In the genomic region with DNA sequence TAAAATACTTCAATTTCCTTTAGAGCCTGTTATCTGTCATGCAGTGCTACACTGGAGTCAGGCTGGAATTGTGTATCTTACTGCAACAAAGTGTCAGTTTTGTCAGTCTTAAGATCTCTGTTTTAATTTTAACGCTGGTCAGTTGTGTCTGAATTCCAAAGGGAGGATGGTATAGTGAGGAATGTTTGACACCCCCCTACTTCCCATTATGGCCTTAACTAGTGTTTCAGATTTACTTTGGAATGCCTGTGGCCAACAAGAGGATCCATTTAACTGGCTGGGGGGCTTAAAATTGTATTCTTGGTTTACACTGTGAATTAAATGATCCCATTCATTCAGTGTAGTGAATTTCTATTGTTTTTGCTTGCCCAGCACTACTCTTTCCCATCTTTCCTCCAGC, we compare ENCODE assay signal across 17 cellular contexts.
"Had no signal": no experiment of that assay in that cellular context is flagged by ENCODE, and none has a peak within 500 bp of the region (broad histone marks: within the 10 kb centered on the region; RNA-seq: fewer than 3 reads in every experiment).

No MANE protein-coding gene starts in this region.

- H3K36me3 ChIP-seq: upper lobe of left lung had no signal

- ATAC-seq: effector memory CD8-positive, alpha-beta T cell; esophagus mucosa; natural killer cell treated with Interleukin-12 subunit alpha and Interleukin-12 subunit beta and Interleukin-15 and Interleukin-18, amount 100 ng/mL, for 72 hours; WTC11 had no signal

- H3K4me1 ChIP-seq: upper lobe of left lung had no signal

- H3K27ac ChIP-seq: upper lobe of left lung had no signal

- H3K4me1 Mint-ChIP-seq: activated naive CD4-positive, alpha-beta T cell treated with anti-CD3 and anti-CD28 coated beads, Interleukin-2, amount 50 U/mL, for 24 hours had no signal

- H3K9me3 ChIP-seq: upper lobe of left lung had no signal

- H3K4me3 ChIP-seq: upper lobe of left lung had no signal

- H3K27ac Mint-ChIP-seq: activated naive CD4-positive, alpha-beta T cell treated with anti-CD3 and anti-CD28 coated beads, Interleukin-2, amount 50 U/mL, for 24 hours; effector memory CD8-positive, alpha-beta T cell; natural killer cell treated with Interleukin-12 subunit alpha and Interleukin-12 subunit beta and Interleukin-15 and Interleukin-18, amount 100 ng/mL, for 72 hours; T-helper 1 cell treated with Interleukin-12 subunit alpha and Interleukin-12 subunit beta and Interleukin-4 antibody, amounts not matched to agents 30 μg/mL and 1 μg/mL, for 36 hours; WTC11 had no signal

- H3K9me3 Mint-ChIP-seq: activated naive CD4-positive, alpha-beta T cell treated with anti-CD3 and anti-CD28 coated beads, Interleukin-2, amount 50 U/mL, for 24 hours; effector memory CD8-positive, alpha-beta T cell; T-helper 1 cell treated with Interleukin-12 subunit alpha and Interleukin-12 subunit beta and Interleukin-4 antibody, amounts not matched to agents 30 μg/mL and 1 μg/mL, for 36 hours had no signal

- DNase-seq: activated gamma-delta T cell treated with Interleukin-2 at 50 U/mL for 16 hours; activated T-cell treated with anti-CD3 and anti-CD28 coated beads, Interleukin-2, amount 50 U/mL, for 1 hour; aorta; central memory CD4-positive, alpha-beta T cell; effector memory CD8-positive, alpha-beta T cell; glutamatergic neuron; hippocampal formation; posterior cingulate gyrus; stimulated activated CD4-positive, alpha-beta T cell treated with anti-CD3 and anti-CD28 coated beads, Interleukin-4, amount 100 ng/mL, for 24 hours; stimulated activated naive CD4-positive, alpha-beta T cell treated with Interleukin-2 at 50 U/mL for 16 hours; T1000; upper lobe of left lung had no signal

- H3K27me3 ChIP-seq: upper lobe of left lung had no signal

- H3K4me3 Mint-ChIP-seq: activated naive CD4-positive, alpha-beta T cell treated with anti-CD3 and anti-CD28 coated beads, Interleukin-2, amount 50 U/mL, for 24 hours; effector memory CD8-positive, alpha-beta T cell; natural killer cell treated with Interleukin-12 subunit alpha and Interleukin-12 subunit beta and Interleukin-15 and Interleukin-18, amount 100 ng/mL, for 72 hours; T-helper 1 cell treated with Interleukin-12 subunit alpha and Interleukin-12 subunit beta and Interleukin-4 antibody, amounts not matched to agents 30 μg/mL and 1 μg/mL, for 36 hours; WTC11 had no signal

- H3K36me3 Mint-ChIP-seq: activated naive CD4-positive, alpha-beta T cell treated with anti-CD3 and anti-CD28 coated beads, Interleukin-2, amount 50 U/mL, for 24 hours; natural killer cell treated with Interleukin-12 subunit alpha and Interleukin-12 subunit beta and Interleukin-15 and Interleukin-18, amount 100 ng/mL, for 72 hours; WTC11 had no signal

- H3K27me3 Mint-ChIP-seq: activated naive CD4-positive, alpha-beta T cell treated with anti-CD3 and anti-CD28 coated beads, Interleukin-2, amount 50 U/mL, for 24 hours; effector memory CD8-positive, alpha-beta T cell; natural killer cell treated with Interleukin-12 subunit alpha and Interleukin-12 subunit beta and Interleukin-15 and Interleukin-18, amount 100 ng/mL, for 72 hours had no signal
